36 cellular contexts compared by ENCODE assay signal in genomic region chr18:37170984-37171383, GRCh38.
DNase-seq lines count a peak whose midpoint lies in the region; ATAC-seq, FAIRE-seq and TF ChIP-seq lines count a peak whose summit lies in the region.
"Had no signal": no experiment of that assay in that cellular context is flagged by ENCODE, and none has a peak within 500 bp of the region (broad histone marks: within the 10 kb centered on the region; RNA-seq: fewer than 3 reads in every experiment).

No MANE protein-coding gene starts in this region.

- no peak overlapping the region for H2BK12ac ChIP-seq in mesenchymal stem cell (ENCODE audit: low read length in 2 of 2)

- H3K9me3 ChIP-seq in mucosa of descending colon (no peaks in the 10 kb centered on the region), mesenchymal stem cell (ENCODE audit: control insufficient read depth, low read length) (no peaks in the 10 kb centered on the region)
- no peaks in the 10 kb centered on the region for H3K9me3 ChIP-seq in effector memory CD4-positive, alpha-beta T cell (ENCODE audit: control insufficient read depth, low read length)
- H3K9me3 ChIP-seq: A549; BE2C; BLaER1; BLaER1 treated with 17β-estradiol and CSF1 and Interleukin-3, amounts not matched to agents 10 nM and 100 nM; Caco-2 had no signal

- peaks cover 4% of the 10 kb centered on the region for H3K4me1 Mint-ChIP-seq in endothelial cell (ENCODE audit: unreplicated experiment)
- H3K4me1 Mint-ChIP-seq: B cell; CD14-positive monocyte; CD4-positive, alpha-beta memory T cell; CD8-positive, alpha-beta memory T cell had no signal

- intact Hi-C loops in left colon (cut with DNase I, micrococcal nuclease) (no loop called here), mucosa of descending colon (cut with DNase I, micrococcal nuclease) (no loop called here)

- DNase-seq in left colon = no peak
- no peak for DNase-seq in mesendoderm
- peak in 1 of 3 donors; percentile 5 for DNase-seq in mucosa of descending colon
- no peak for DNase-seq in effector memory CD4-positive, alpha-beta T cell
- DNase-seq in endothelial cell (ENCODE audit: low spot score) = no peak
- no peak for DNase-seq in mesenchymal stem cell
- DNase-seq in NCI-H82 treated with DMSO at 0.1 percent for 48 hours (lab: John Stamatoyannopoulos, UW; ENCODE audit: unreplicated experiment) = no peak
- DNase-seq: 8988T; ACHN; AML-193; BE2C; C1 segment of cervical spinal cord; Caco-2; Calu3; CD4-positive, alpha-beta memory T cell; CD4-positive, alpha-beta T cell; CD4-positive, CD25-positive, alpha-beta regulatory T cell; CD8-positive, alpha-beta memory T cell; CD8-positive, alpha-beta T cell; COR-L47; DMS 273 treated with DMSO at 0.1 percent for 48 hours; DMS153; DMS53; DMS79; DMS79 treated with DMSO at 0.1 percent for 48 hours; DND-41; EL had no signal

- H3K27ac Mint-ChIP-seq in endothelial cell (ENCODE audit: unreplicated experiment) = no peak overlapping the region
- H3K27ac Mint-ChIP-seq: B cell; CD14-positive monocyte; CD4-positive, alpha-beta memory T cell; CD4-positive, alpha-beta T cell; CD8-positive, alpha-beta T cell had no signal

- H3K36me3 ChIP-seq in mesendoderm (ENCODE audit: control insufficient read depth, insufficient read depth, low read length) (no peaks in the 10 kb centered on the region), mucosa of descending colon (ENCODE audit: low read depth) (no peaks in the 10 kb centered on the region), mesenchymal stem cell (ENCODE audit: control insufficient read depth in 1 of 2, insufficient read depth in 2 of 2, low read depth in 1 of 2, low read length in 2 of 2) (no peaks in the 10 kb centered on the region)
- no peaks in the 10 kb centered on the region for H3K36me3 ChIP-seq in effector memory CD4-positive, alpha-beta T cell (ENCODE audit: control insufficient read depth, insufficient read depth, low read length)
- H3K36me3 ChIP-seq: BE2C had no signal

- H3K18ac ChIP-seq in mesendoderm (ENCODE audit: low read length) (no peak overlapping the region), mesenchymal stem cell (ENCODE audit: low read depth in 1 of 2, low read length in 2 of 2) (no peak overlapping the region)

- H3K36me3 Mint-ChIP-seq in endothelial cell (ENCODE audit: low read depth, unreplicated experiment) = no peaks in the 10 kb centered on the region

- no peak overlapping the region for H3K9ac ChIP-seq in mesendoderm (ENCODE audit: low read length)
- no peak overlapping the region for H3K9ac ChIP-seq in mesenchymal stem cell (ENCODE audit: low read length)
- H3K9ac ChIP-seq: BLaER1; BLaER1 treated with 17β-estradiol and CSF1 and Interleukin-3, amounts not matched to agents 10 nM and 100 nM had no signal

- H3K4me2 ChIP-seq in mesendoderm (ENCODE audit: low read length) (no peak overlapping the region), mesenchymal stem cell (ENCODE audit: low read length, poor library complexity, severe bottlenecking) (no peak overlapping the region)
- H3K4me2 ChIP-seq: A549; BLaER1; BLaER1 treated with 17β-estradiol and CSF1 and Interleukin-3, amounts not matched to agents 10 nM and 100 nM had no signal

- no peak overlapping the region for H3K4ac ChIP-seq in mesendoderm (ENCODE audit: low read depth, low read length)
- H3K4ac ChIP-seq in mesenchymal stem cell (ENCODE audit: low read depth in 1 of 2, low read length in 2 of 2) = no peak overlapping the region

- H3K4me3 Mint-ChIP-seq in endothelial cell (ENCODE audit: unreplicated experiment) = no peak overlapping the region
- H3K4me3 Mint-ChIP-seq: B cell; CD14-positive monocyte; CD4-positive, alpha-beta memory T cell; CD4-positive, alpha-beta T cell; CD4-positive, CD25-positive, alpha-beta regulatory T cell; CD8-positive, alpha-beta memory T cell; CD8-positive, alpha-beta T cell had no signal

- H3K27ac ChIP-seq in mesendoderm (ENCODE audit: low read depth, low read length) (no peak overlapping the region), mesenchymal stem cell (ENCODE audit: low read length, poor library complexity, severe bottlenecking) (no peak overlapping the region)
- no peak overlapping the region for H3K27ac ChIP-seq in effector memory CD4-positive, alpha-beta T cell (ENCODE audit: insufficient read depth, low read length, poor library complexity, severe bottlenecking)
- H3K27ac ChIP-seq: 22Rv1; A549; BLaER1; BLaER1 treated with 17β-estradiol and CSF1 and Interleukin-3, amounts not matched to agents 10 nM and 100 nM; C4-2B had no signal

- H3K14ac ChIP-seq in mesenchymal stem cell (ENCODE audit: low read length in 2 of 2) = no peak overlapping the region

- H2BK15ac ChIP-seq in mesendoderm (replicated peaks; ENCODE audit: low read depth) = no peak overlapping the region
- no peak overlapping the region for H2BK15ac ChIP-seq in mesenchymal stem cell (ENCODE audit: low read depth, poor library complexity, severe bottlenecking)

- ATAC-seq in left colon (peak; percentile 97), mucosa of descending colon (peak; percentile 95)
- ATAC-seq: A549; CD8-positive, alpha-beta T cell had no signal

- H2BK5ac ChIP-seq in mesendoderm (ENCODE audit: low read length) (no peak overlapping the region), mesenchymal stem cell (ENCODE audit: low read depth, low read length, poor library complexity, severe bottlenecking) (no peak overlapping the region)

- H4K8ac ChIP-seq in mesendoderm (ENCODE audit: low read depth, low read length) (peak overlapping the region; percentile 56), mesenchymal stem cell (ENCODE audit: low read length) (no peak overlapping the region)

- H3K27me3 ChIP-seq in mesendoderm (ENCODE audit: insufficient read depth, low read length, poor library complexity) (no peaks in the 10 kb centered on the region), mesenchymal stem cell (ENCODE audit: control insufficient read depth in 1 of 2, insufficient read depth in 1 of 2, low read length in 2 of 2) (no peaks in the 10 kb centered on the region)
- H3K27me3 ChIP-seq in effector memory CD4-positive, alpha-beta T cell (replicated peaks; ENCODE audit: control insufficient read depth, insufficient read depth, low read length, poor library complexity, severe bottlenecking) = no peaks in the 10 kb centered on the region
- H3K27me3 ChIP-seq: BE2C; BLaER1; BLaER1 treated with 17β-estradiol and CSF1 and Interleukin-3, amounts not matched to agents 10 nM and 100 nM had no signal

- H3K79me2 ChIP-seq in mesendoderm (ENCODE audit: control insufficient read depth, insufficient read depth, low read length) = no peaks in the 10 kb centered on the region

- no peak overlapping the region for H3K56ac ChIP-seq in mesendoderm (ENCODE audit: low read length)

- H2BK120ac ChIP-seq in mesendoderm (ENCODE audit: low read depth, low read length) (no peak overlapping the region), mesenchymal stem cell (ENCODE audit: low read depth, low read length) (no peak overlapping the region)

- H3K27me3 Mint-ChIP-seq in endothelial cell (ENCODE audit: unreplicated experiment) = no peaks in the 10 kb centered on the region
- H3K27me3 Mint-ChIP-seq: B cell; CD4-positive, alpha-beta memory T cell; CD4-positive, alpha-beta T cell; CD4-positive, CD25-positive, alpha-beta regulatory T cell; CD8-positive, alpha-beta memory T cell had no signal

- FAIRE-seq in colon (lab: Jason Lieb, UNC) = peak; percentile 51
- FAIRE-seq: A204.1, A549 had no signal

- no peaks in the 10 kb centered on the region for H3K79me1 ChIP-seq in mesendoderm (ENCODE audit: low read length)
- H3K79me1 ChIP-seq in mesenchymal stem cell (replicated peaks; ENCODE audit: low read length, poor library complexity, severe bottlenecking) = no peaks in the 10 kb centered on the region

- H3K4me1 ChIP-seq in mesendoderm (ENCODE audit: control insufficient read depth, low read depth, low read length) (no peaks in the 10 kb centered on the region), mucosa of descending colon (ENCODE audit: low read depth) (peaks cover 2% of the 10 kb centered on the region), mesenchymal stem cell (ENCODE audit: control insufficient read depth, insufficient read depth, low read depth, low read length) (no peaks in the 10 kb centered on the region)
- H3K4me1 ChIP-seq in effector memory CD4-positive, alpha-beta T cell (ENCODE audit: control insufficient read depth, insufficient read depth, low read length, poor library complexity, severe bottlenecking) = no peaks in the 10 kb centered on the region
- H3K4me1 ChIP-seq: A549; BE2C; BLaER1; BLaER1 treated with 17β-estradiol and CSF1 and Interleukin-3, amounts not matched to agents 10 nM and 100 nM had no signal

- no peak overlapping the region for H4K5ac ChIP-seq in mesendoderm (ENCODE audit: low read length)

- H4K91ac ChIP-seq in mesenchymal stem cell (ENCODE audit: low read length) = no peak overlapping the region

- H3K4me3 ChIP-seq in mesendoderm (ENCODE audit: low read length) = no peak overlapping the region
- no peak overlapping the region for H3K4me3 ChIP-seq in mucosa of descending colon
- H3K4me3 ChIP-seq in effector memory CD4-positive, alpha-beta T cell (ENCODE audit: insufficient read depth, low read depth, low read length, poor library complexity, severe bottlenecking) = no peak overlapping the region
- H3K4me3 ChIP-seq in mesenchymal stem cell (ENCODE audit: insufficient read depth in 1 of 2, low read depth in 1 of 2, low read length in 2 of 2) = no peak overlapping the region
- H3K4me3 ChIP-seq: A549; BLaER1; BLaER1 treated with 17β-estradiol and CSF1 and Interleukin-3, amounts not matched to agents 10 nM and 100 nM had no signal

- no peak overlapping the region for H2AFZ ChIP-seq in mesenchymal stem cell (ENCODE audit: low read depth, low read length)

- no peaks in the 10 kb centered on the region for H3K9me3 Mint-ChIP-seq in endothelial cell (ENCODE audit: unreplicated experiment)
- H3K9me3 Mint-ChIP-seq: CD4-positive, alpha-beta T cell; CD4-positive, CD25-positive, alpha-beta regulatory T cell; CD8-positive, alpha-beta T cell had no signal

- H2AK5ac ChIP-seq in mesendoderm (ENCODE audit: low read length) = no peak overlapping the region
- no peak overlapping the region for H2AK5ac ChIP-seq in mesenchymal stem cell (ENCODE audit: low read length, severe bottlenecking)

- no peak overlapping the region for H3K23ac ChIP-seq in mesendoderm (ENCODE audit: low read length)
- H3K23ac ChIP-seq in mesenchymal stem cell (ENCODE audit: low read length in 2 of 2) = no peak overlapping the region

- no peak for TF ChIP-seq CTCF in mucosa of descending colon (IDR thresholded peaks at IDR 0.05)
- TF ChIP-seq CTCF in endothelial cell (IDR thresholded peaks at IDR 0.05; ENCODE audit: unreplicated experiment) = no peak
